ENCODE assay signal across 8 cellular contexts in the genomic region with DNA sequence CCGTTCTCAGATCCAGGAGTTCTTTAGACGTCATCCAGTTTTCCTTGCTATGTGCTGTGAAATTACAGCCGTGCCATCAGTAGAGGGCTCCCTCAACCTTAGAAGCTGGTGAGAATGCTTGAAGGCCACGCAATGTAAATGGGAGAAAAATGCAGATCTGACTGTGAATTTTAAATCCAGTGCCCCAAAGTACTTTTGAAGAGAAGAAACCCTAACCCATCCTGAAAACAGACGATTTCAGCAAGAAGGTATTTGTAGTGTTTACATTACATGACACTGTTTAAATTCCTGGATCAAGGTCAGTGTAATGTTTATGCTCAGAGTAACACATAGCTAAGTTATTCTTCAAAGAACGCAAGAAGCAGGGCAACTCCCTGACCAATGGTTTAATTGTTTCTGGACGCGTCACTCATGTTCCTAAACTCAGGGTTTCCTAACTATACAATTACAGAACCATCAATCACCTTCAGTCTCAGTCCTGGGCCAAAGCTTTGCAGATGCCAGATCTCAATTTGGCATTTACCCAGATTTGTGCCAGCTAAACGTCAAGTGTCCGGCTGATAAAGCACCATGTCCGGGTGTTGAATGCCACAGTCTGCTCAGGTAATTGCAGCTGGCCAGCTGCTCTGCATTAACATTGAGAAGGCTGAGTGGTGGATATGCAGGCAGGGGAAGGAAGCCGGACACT. TPM values are rescaled to one million over a fixed set of nuclear protein-coding genes. Genes with fewer than 3 reads are reported as not detected.
DNase-seq lines count a peak whose midpoint lies in the region; ATAC-seq, FAIRE-seq and TF ChIP-seq lines count a peak whose summit lies in the region.

No MANE protein-coding gene starts in this region.

- no peaks in the 10 kb centered on the region for H3K9me2 ChIP-seq in DOHH2 (replicated peaks; ENCODE audit: control insufficient read depth, low read length)

- H3K4me1 Mint-ChIP-seq in natural killer cell, result peaks cover 43 to 49% of the 10 kb centered on the region in 2 donors

- no peak overlapping the region for H2BK5ac ChIP-seq in H1 (ENCODE audit: low read depth, low read length)

- no peaks in the 10 kb centered on the region for H3K36me3 ChIP-seq in DOHH2 (ENCODE audit: control insufficient read depth, low read length)
- no peaks in the 10 kb centered on the region for H3K36me3 ChIP-seq in H1 (ENCODE audit: control insufficient read depth in 2 of 4, insufficient read depth in 4 of 4, low read length in 3 of 4)

- peak overlapping the region; percentile 51 for H3K4ac ChIP-seq in H1 (replicated peaks; ENCODE audit: insufficient read length, low read depth, low read length)

- peaks cover 16% of the 10 kb centered on the region for H3K27me3 ChIP-seq in DOHH2 (ENCODE audit: control insufficient read depth, low read length)
- no peaks in the 10 kb centered on the region; a peak in 1 of 7 replicates for H3K27me3 ChIP-seq in H1 (replicated peaks in 1 of 4; ENCODE audit: control insufficient read depth in 3 of 4, extremely low read depth in 1 of 4, insufficient read depth in 3 of 4, low read length in 3 of 4)

- WGBS in H1 (ENCODE audit: extremely low coverage in 1 of 2, insufficient coverage in 1 of 2, insufficient read length in 1 of 2, insufficient replicate concordance in 2 of 2, low coverage in 1 of 2, low lambda C conversion rate in 2 of 2, missing lambda C conversion rate in 1 of 2), 2 experiments, result 77% methylated on average over 12 of the region's 12 CpGs; no CpG with 5 or more reads in 1 of the 2 experiments

- peak; percentile 63 to 71 for TF ChIP-seq RAD21 in H1 (IDR thresholded peaks at IDR 0.05 in 1 of 2, conservative IDR thresholded peaks at IDR 0.05 in 1 of 2; ENCODE audit: low read depth in 2 of 2, low read length in 2 of 2)

- H3K4me3 ChIP-seq in DOHH2 (ENCODE audit: low read length) (no peak overlapping the region), H1 (ENCODE audit: extremely low read depth in 1 of 4, insufficient read depth in 2 of 4, low read depth in 3 of 4, low read length in 4 of 4) (no peak overlapping the region)

- peak overlapping the region; percentile 62; the same call in 1 of the 2 replicates for H2BK15ac ChIP-seq in H1 (ENCODE audit: low read length)

- peak overlapping the region; percentile 82 for H3K4me3 Mint-ChIP-seq in natural killer cell

- H3K9ac ChIP-seq in H1 (replicated peaks in 1 of 4; ENCODE audit: extremely low read depth in 1 of 4, low read depth in 3 of 4, low read length in 3 of 4), result no peak overlapping the region

- H3K79me2 ChIP-seq in DOHH2 (ENCODE audit: control insufficient read depth, low read length), result no peaks in the 10 kb centered on the region
- no peaks in the 10 kb centered on the region for H3K79me2 ChIP-seq in H1 (ENCODE audit: control insufficient read depth in 1 of 2, insufficient read depth in 2 of 2, low read length in 2 of 2)

- H3K4me1 ChIP-seq in DOHH2 (ENCODE audit: control insufficient read depth, low read length) (no peaks in the 10 kb centered on the region), H1 (replicated peaks in 1 of 4; ENCODE audit: control insufficient read depth in 3 of 4, insufficient read depth in 4 of 4, low read length in 3 of 4) (peaks cover 0 to 6% (median 1%) of the 10 kb centered on the region in 4 experiments; a peak in 3 of 7 replicates)

- H3K9me3 ChIP-seq in DOHH2 (ENCODE audit: control insufficient read depth, insufficient read depth, low read length) (no peaks in the 10 kb centered on the region), H1 (ENCODE audit: insufficient read depth in 2 of 2, low read depth in 1 of 2, low read length in 1 of 2) (no peaks in the 10 kb centered on the region)

- intact Hi-C loops in natural killer cell (cut with micrococcal nuclease), result no loop called here

- peak overlapping the region; percentile 95 for H2BK20ac ChIP-seq in H1 (ENCODE audit: low read length)

- H4K91ac ChIP-seq in H1 (replicated peaks; ENCODE audit: insufficient read length, low read length), result peak overlapping the region; percentile 15

- no peak overlapping the region for H3K27ac ChIP-seq in DOHH2 (ENCODE audit: low read depth, low read length)
- no peak overlapping the region for H3K27ac ChIP-seq in H1 (ENCODE audit: low read depth, low read length)

- no peaks in the 10 kb centered on the region for H3K9me3 Mint-ChIP-seq in natural killer cell

- no peak for TF ChIP-seq EP300 in H1 (IDR thresholded peaks at IDR 0.05; ENCODE audit: borderline replicate concordance in 1 of 2, low read depth in 2 of 2, low read length in 2 of 2)

- H2BK12ac ChIP-seq in H1 (ENCODE audit: low read depth, low read length), result peak overlapping the region; percentile 82; the same call in 1 of the 2 replicates

- no peaks in the 10 kb centered on the region for H3K36me3 Mint-ChIP-seq in natural killer cell

- H3K4me2 ChIP-seq in DOHH2 (ENCODE audit: low read length), result no peak overlapping the region
- H3K4me2 ChIP-seq in H1 (ENCODE audit: insufficient read depth in 1 of 2, low read depth in 2 of 2, low read length in 2 of 2), result no peak overlapping the region

- H4K8ac ChIP-seq in H1 (ENCODE audit: extremely low read depth, insufficient read depth, low read length), result no peak overlapping the region

- DNase-seq in NCI-H2227 treated with DMSO at 0.1 percent for 48 hours (lab: John Stamatoyannopoulos, UW) (peak; percentile 27), H1 (ENCODE audit: low read depth in 1 of 2, low spot score in 2 of 2) (no peak), natural killer cell (no peak), NCI-H128 (lab: John Stamatoyannopoulos, UW; ENCODE audit: unreplicated experiment) (no peak), NCI-H2107 (lab: John Stamatoyannopoulos, UW) (no peak)
- no peak for DNase-seq in activated T-cell treated with anti-CD3 and anti-CD28 coated beads, Interleukin-2, amount 50 U/mL, for 48 hours

- TF ChIP-seq POLR2A in H1 (IDR thresholded peaks at IDR 0.05; ENCODE audit: control extremely low read depth in 1 of 2, low read depth in 2 of 2, low read length in 2 of 2), result no peak

- H4K5ac ChIP-seq in H1 (ENCODE audit: insufficient read length, low read depth, low read length), result no peak overlapping the region

- H3K23ac ChIP-seq in H1 (ENCODE audit: insufficient read length), result no peak overlapping the region

- H3K79me1 ChIP-seq in H1 (ENCODE audit: low read depth, low read length), result no peaks in the 10 kb centered on the region

- peaks cover 0 to 9% of the 10 kb centered on the region in 2 donors for H3K27me3 Mint-ChIP-seq in natural killer cell (ENCODE audit: low read depth in 2 of 2)

- H3K18ac ChIP-seq in H1 (ENCODE audit: extremely low read depth, low read length), result 0 out of 2 replicates have a peak overlapping the region, but pooled peaks have one; percentile 9

- CTCF ChIA-PET in H1 (lab: Charles Lee; ENCODE audit: partially characterized antibody), result interaction anchor here (0.7 to 2.2 kb wide), 15 partner anchors 11 to 177 kb away, joined by 3 to 14 read pairs (median 5); no protein-coding TSS in a partner anchor

- H3K56ac ChIP-seq in H1 (replicated peaks; ENCODE audit: insufficient read length, low read depth, low read length), result no peak overlapping the region

- ATAC-seq in natural killer cell, result no peak
- ATAC-seq in HG02884 (IDR thresholded peaks at IDR 0.05; ENCODE audit: unreplicated experiment), result no peak

- POLR2A ChIA-PET in H1 (lab: Charles Lee; ENCODE audit: partially characterized antibody), result interaction anchor here (0.9 to 4.0 kb wide), 5 partner anchors 8 to 36 kb away, joined by 3 to 18 read pairs (median 3); no protein-coding TSS in a partner anchor

- H3F3A ChIP-seq in DOHH2 (ENCODE audit: control insufficient read depth, insufficient read depth), result no peaks in the 10 kb centered on the region

- peak; percentile 23 for TF ChIP-seq CTCF in DOHH2 (IDR thresholded peaks at IDR 0.05; ENCODE audit: low read depth, low read length, poor library complexity, severe bottlenecking)
- peak; percentile 1 to 61 (median 55) for TF ChIP-seq CTCF in H1 (IDR thresholded peaks at IDR 0.05; ENCODE audit: control extremely low read depth in 1 of 3, insufficient read depth in 1 of 3, low read depth in 1 of 3, low read length in 3 of 3)
- no peak for TF ChIP-seq CTCF in natural killer cell (IDR thresholded peaks at IDR 0.05)

- no peak overlapping the region for H3K14ac ChIP-seq in H1 (ENCODE audit: insufficient read length)

- H3K27ac Mint-ChIP-seq in natural killer cell, result peak overlapping the region; percentile 83 to 90

- no peak overlapping the region for H2AFZ ChIP-seq in H1 (ENCODE audit: low read length)

- peak overlapping the region; percentile 54; the same call in 1 of the 2 replicates for H2AK5ac ChIP-seq in H1 (ENCODE audit: low read depth, low read length)

- no peaks in the 10 kb centered on the region for H3K23me2 ChIP-seq in H1 (ENCODE audit: low read depth, low read length)

- no peaks in the 10 kb centered on the region for H4K20me1 ChIP-seq in DOHH2 (ENCODE audit: control insufficient read depth, insufficient read depth, low read depth, low read length)
- H4K20me1 ChIP-seq in H1 (replicated peaks in 1 of 2; ENCODE audit: control insufficient read depth in 1 of 2, insufficient read depth in 2 of 2, low read length in 2 of 2), result no peaks in the 10 kb centered on the region

- H2BK120ac ChIP-seq in H1 (replicated peaks; ENCODE audit: low read depth, low read length), result peak overlapping the region; percentile 50

- peak; percentile 86 for FAIRE-seq in H1 (lab: Jason Lieb, UNC)

TF ChIP-seq in H1, 55 proteins besides CTCF, POLR2A, EP300 and RAD21:
- no peak for TF ChIP-seq JUND (IDR thresholded peaks at IDR 0.05; ENCODE audit: low read length)
- no peak for TF ChIP-seq KDM4A (IDR thresholded peaks at IDR 0.05; ENCODE audit: low read depth, low read length, severe bottlenecking)
TF ChIP-seq in H1: peak in this region for 0.

RNA-seq across cellular contexts. Expression of gene ADAMTS8, which starts 38.2 kb away (rescaled TPM):
- 15.5 and 16.6 TPM in 2 replicates for total RNA-seq in H1 (2021; fragmentation: NEBNext Ultra II Directional; extraction: Animal tissue kit (Norgen Biotek cat#: 25700))
- 9.3 and 11.1 TPM in 2 replicates for polyA plus RNA-seq in H1 (2011; rRNA removed)
- 10.5 TPM for polyA plus RNA-seq in H1 (2011; cell fraction: cytosol; rRNA removed)
- polyA plus RNA-seq in H1 (2011; cell fraction: nucleus; rRNA removed), result 13.6 TPM
- polyA plus RNA-seq in H1 (2012, experiment 1 of 2), result 11.6 to 13.7 TPM (median 13.3 TPM) in 4 replicates
- polyA plus RNA-seq in H1 (2012, experiment 2 of 2), result 15.3 TPM
- 14.9 TPM for polyA plus RNA-seq in H1 (2013, experiment 1 of 2)
- 14.2 TPM for polyA plus RNA-seq in H1 (2013, experiment 2 of 2)
- polyA minus RNA-seq in H1 (2011; rRNA and poly(A)+ RNA removed), result 8.3 and 9.9 TPM in 2 replicates
- polyA minus RNA-seq in H1 (2011; cell fraction: cytosol; rRNA and poly(A)+ RNA removed), result 10.7 TPM
- 5.7 TPM for polyA minus RNA-seq in H1 (2011; cell fraction: nucleus; rRNA and poly(A)+ RNA removed)
- not detected for total RNA-seq in natural killer cell

RNA-seq across cellular contexts. Expression of gene ADAMTS15, which starts 58.2 kb away (rescaled TPM):
- total RNA-seq in H1 (2021; fragmentation: NEBNext Ultra II Directional; extraction: Animal tissue kit (Norgen Biotek cat#: 25700)), result 4.7 and 4.9 TPM in 2 replicates
- 1.7 and 2.3 TPM in 2 replicates for polyA plus RNA-seq in H1 (2011; rRNA removed)
- polyA plus RNA-seq in H1 (2011; cell fraction: cytosol; rRNA removed), result 1.4 TPM
- 3.5 TPM for polyA plus RNA-seq in H1 (2011; cell fraction: nucleus; rRNA removed)
- polyA plus RNA-seq in H1 (2012, experiment 1 of 2), result 1.7 to 2.6 TPM (median 2.4 TPM) in 4 replicates
- 2.0 TPM for polyA plus RNA-seq in H1 (2012, experiment 2 of 2)
- 5.1 TPM for polyA plus RNA-seq in H1 (2013, experiment 1 of 2)
- polyA plus RNA-seq in H1 (2013, experiment 2 of 2), result 4.3 TPM
- polyA minus RNA-seq in H1 (2011; rRNA and poly(A)+ RNA removed), result 3.4 and 3.8 TPM in 2 replicates
- 2.5 TPM for polyA minus RNA-seq in H1 (2011; cell fraction: cytosol; rRNA and poly(A)+ RNA removed)
- 2.1 TPM for polyA minus RNA-seq in H1 (2011; cell fraction: nucleus; rRNA and poly(A)+ RNA removed)
- under 1 TPM in 1 of 3 donors, not detected in 2; 0.20 TPM for total RNA-seq in natural killer cell

Comparison
In these comparisons a context has a peak if more than half of its experiments do, and no peak if none do; other contexts are left out.
1. RNA of gene ADAMTS8, which starts 38.2 kb away (total RNA-seq): 15.5 to 16.6 TPM in H1; not detected in natural killer cell; every median in the first group is over 10 times any median in the second.